Comparison of ENCODE assay signal across 8 cellular contexts in genomic region chr17:29292071-29292991, GRCh38. TPM values are rescaled to one million over a fixed set of nuclear protein-coding genes. Genes with fewer than 3 reads are reported as not detected.
A peak's percentile ranks its signal among the peaks of the same experiment; 100 is the strongest.
DNase-seq lines count a peak whose midpoint lies in the region; ATAC-seq and TF ChIP-seq lines count a peak whose summit lies in the region.

No MANE protein-coding gene starts in this region.

- H3K36me3 Mint-ChIP-seq in H9 (ENCODE audit: insufficient read depth in 1 of 3, low read depth in 3 of 3) (peaks cover 35 to 51% (median 48%) of the 10 kb centered on the region in 3 experiments), nephron progenitor cell (ENCODE audit: low read depth) (peaks cover 38% of the 10 kb centered on the region)

- no peak overlapping the region for H3K18ac ChIP-seq in H9 (ENCODE audit: insufficient read length, low read depth, low read length)

- WGBS in H9 (ENCODE audit: extremely low coverage, insufficient read length, low lambda C conversion rate): no CpG with 5 or more reads among the region's 77 CpGs

- 0 out of 2 replicates have a peak, but pooled peaks cover 4% of the 10 kb centered on the region for H3F3A ChIP-seq in OCI-LY1 (ENCODE audit: insufficient read depth, low read length)

- H3K79me2 ChIP-seq in H9 (ENCODE audit: insufficient read depth, low read length) (peaks cover 46% of the 10 kb centered on the region), OCI-LY1 (ENCODE audit: insufficient read depth, low read length) (peaks cover 57% of the 10 kb centered on the region)

- H3K27ac Mint-ChIP-seq in H9 (peak overlapping the region; percentile 81 to 92 (median 87)), nephron progenitor cell (peak overlapping the region; percentile 98)

- no peak overlapping the region for H2BK20ac ChIP-seq in H9 (ENCODE audit: low read depth, low read length, poor library complexity, severe bottlenecking)

- H3K4me1 ChIP-seq in H9 (ENCODE audit: insufficient read depth, low read length) (no peaks in the 10 kb centered on the region; the same call in 1 of the 2 replicates), OCI-LY1 (ENCODE audit: insufficient read depth, low read length, severe bottlenecking) (peaks cover 28% of the 10 kb centered on the region)

- H3K4me3 Mint-ChIP-seq in H9 (peak overlapping the region; percentile 100), nephron progenitor cell (peak overlapping the region; percentile 100)

- H3K27ac ChIP-seq in H9 (ENCODE audit: insufficient read length, low read depth, low read length): no peak overlapping the region
- peak overlapping the region; percentile 91 for H3K27ac ChIP-seq in OCI-LY1 (ENCODE audit: low read depth, low read length, poor library complexity, severe bottlenecking)

- no peak overlapping the region for H4K8ac ChIP-seq in H9 (replicated peaks; ENCODE audit: insufficient read length, low read depth, low read length)

- no peak overlapping the region for H3T11ph ChIP-seq in H9 (ENCODE audit: low read length)

- no peak overlapping the region for H3K4ac ChIP-seq in H9 (ENCODE audit: low read depth, low read length)

- no peak overlapping the region for H2AFZ ChIP-seq in H9 (ENCODE audit: low read length)
- H2AFZ ChIP-seq in OCI-LY1 (ENCODE audit: low read length): no peak overlapping the region

- H4K5ac ChIP-seq in H9 (ENCODE audit: insufficient read length, low read depth, low read length): no peak overlapping the region

- no peaks in the 10 kb centered on the region for H3K27me3 ChIP-seq in H9 (ENCODE audit: insufficient read depth, low read length)
- H3K27me3 ChIP-seq in OCI-LY1 (ENCODE audit: insufficient read depth, low read length): no peaks in the 10 kb centered on the region

- H3K9me3 Mint-ChIP-seq in H9 (peaks cover 2 to 4% of the 10 kb centered on the region in 2 experiments; a peak in 4 of 5 replicates), nephron progenitor cell (peaks cover 8% of the 10 kb centered on the region)

- no peaks in the 10 kb centered on the region for H3K79me1 ChIP-seq in H9 (ENCODE audit: insufficient read depth, low read depth, low read length, poor library complexity, severe bottlenecking)

- H3K4me3 ChIP-seq in OCI-LY1 (ENCODE audit: low read depth, low read length, poor library complexity, severe bottlenecking): peak overlapping the region; percentile 75
- peak overlapping the region; percentile 94 for H3K4me3 ChIP-seq in fibroblast of the aortic adventitia (ENCODE audit: low read depth, low read length)

- peak overlapping the region; percentile 81; the same call in 1 of the 2 replicates for H3K14ac ChIP-seq in H9 (ENCODE audit: insufficient read depth, low read length)

- H2BK12ac ChIP-seq in H9 (ENCODE audit: insufficient read length, low read depth, low read length): no peak overlapping the region

- H3K56ac ChIP-seq in H9 (ENCODE audit: insufficient read length, low read depth, low read length): no peak overlapping the region

- no peaks in the 10 kb centered on the region for H3K9me3 ChIP-seq in H9 (ENCODE audit: control insufficient read depth, low read depth, low read length)
- peaks cover 9% of the 10 kb centered on the region for H3K9me3 ChIP-seq in OCI-LY1 (ENCODE audit: low read length)

- 0 out of 2 replicates have a peak, but pooled peaks cover 3% of the 10 kb centered on the region for H3K27me3 Mint-ChIP-seq in H9 (ENCODE audit: low read depth)
- H3K27me3 Mint-ChIP-seq in nephron progenitor cell (ENCODE audit: low read depth, poor library complexity): peaks cover 7% of the 10 kb centered on the region

- H2AK5ac ChIP-seq in H9 (ENCODE audit: insufficient read length, low read length): no peak overlapping the region

- no peaks in the 10 kb centered on the region for H3K9me2 ChIP-seq in OCI-LY1 (ENCODE audit: low read depth, low read length)

- no peak overlapping the region for H4K91ac ChIP-seq in H9 (ENCODE audit: insufficient read length, low read depth, low read length)

- H3K4me1 Mint-ChIP-seq in H9 (peaks cover 28 to 38% of the 10 kb centered on the region in 2 experiments), nephron progenitor cell (peaks cover 44% of the 10 kb centered on the region)

- TF ChIP-seq CTCF in H9 (conservative IDR thresholded peaks at IDR 0.05) (no peak), OCI-LY1 (IDR thresholded peaks at IDR 0.05; ENCODE audit: low read length) (no peak), fibroblast of the aortic adventitia (IDR thresholded peaks at IDR 0.05; ENCODE audit: insufficient read depth, low read length) (no peak), nephron progenitor cell (IDR thresholded peaks at IDR 0.05) (no peak)

- H3K23ac ChIP-seq in H9 (ENCODE audit: insufficient read length, low read depth, low read length): no peak overlapping the region

- H3K4me2 ChIP-seq in H9 (ENCODE audit: insufficient read depth, insufficient read length, low read length) (peak overlapping the region; percentile 54), OCI-LY1 (ENCODE audit: low read length) (peak overlapping the region; percentile 87)

- H2BK120ac ChIP-seq in H9 (ENCODE audit: low read depth, low read length, poor library complexity, severe bottlenecking): no peak overlapping the region

- no peaks in the 10 kb centered on the region for H3K23me2 ChIP-seq in H9 (ENCODE audit: insufficient read length, low read depth, low read length, poor library complexity, severe bottlenecking)

- ATAC-seq in stimulated activated naive CD8-positive, alpha-beta T cell treated with anti-CD3 and anti-CD28 coated beads, Interleukin-15, Interleukin-2, amounts not matched to agents 100 U/mL and 50 U/mL, for 24 hours: peak; percentile 5

- H3K9ac ChIP-seq in H9 (ENCODE audit: extremely low read depth, insufficient read length, low read length) (peak overlapping the region; percentile 89), OCI-LY1 (ENCODE audit: low read length) (peak overlapping the region; percentile 83)

- peaks cover 38% of the 10 kb centered on the region for H3K36me3 ChIP-seq in OCI-LY1 (ENCODE audit: insufficient read depth, low read length)

- H2BK5ac ChIP-seq in H9 (ENCODE audit: insufficient read length, low read length): no peak overlapping the region

- peak; percentile 48 for DNase-seq in Ammon's horn (ENCODE audit: low spot score)
- DNase-seq in H9: peak; percentile 61
- DNase-seq in activated effector memory CD4-positive, alpha-beta T cell treated with Interleukin-2 at 50 U/mL for 16 hours: peak; percentile 52
- DNase-seq in fibroblast of the aortic adventitia (ENCODE audit: low read depth): peak; percentile 63
- peak; percentile 63 for DNase-seq in nephron progenitor cell
- peak; percentile 64 for DNase-seq in stimulated activated naive CD8-positive, alpha-beta T cell treated with anti-CD3 and anti-CD28 coated beads, Interleukin-15, Interleukin-2, amounts not matched to agents 100 U/mL and 50 U/mL, for 24 hours
- DNase-seq in NCI-H2029 (lab: John Stamatoyannopoulos, UW): no peak

- H4K20me1 ChIP-seq in H9 (ENCODE audit: control insufficient read depth, insufficient read depth, insufficient read length) (no peaks in the 10 kb centered on the region), OCI-LY1 (ENCODE audit: insufficient read depth, low read length) (0 out of 2 replicates have a peak, but pooled peaks cover 3% of the 10 kb centered on the region)

- no peak overlapping the region for H2BK15ac ChIP-seq in H9 (ENCODE audit: low read depth, low read length)

RNA-seq across cellular contexts. Expression of gene NUFIP2, which starts 1.6 kb away (rescaled TPM):
- 96.1 and 97.9 TPM in 2 replicates for total RNA-seq in H9 (2021)
- total RNA-seq in fibroblast of the aortic adventitia (ENCODE audit: low replicate concordance): 53.3 and 59.7 TPM in 2 replicates

RNA-seq across cellular contexts. Expression of gene CRYBA1, which starts 45.7 kb away (rescaled TPM):
- not detected in 2 replicates for total RNA-seq in H9 (2021)
- not detected in 2 replicates for total RNA-seq in fibroblast of the aortic adventitia (ENCODE audit: low replicate concordance)
